In the genomic region with DNA sequence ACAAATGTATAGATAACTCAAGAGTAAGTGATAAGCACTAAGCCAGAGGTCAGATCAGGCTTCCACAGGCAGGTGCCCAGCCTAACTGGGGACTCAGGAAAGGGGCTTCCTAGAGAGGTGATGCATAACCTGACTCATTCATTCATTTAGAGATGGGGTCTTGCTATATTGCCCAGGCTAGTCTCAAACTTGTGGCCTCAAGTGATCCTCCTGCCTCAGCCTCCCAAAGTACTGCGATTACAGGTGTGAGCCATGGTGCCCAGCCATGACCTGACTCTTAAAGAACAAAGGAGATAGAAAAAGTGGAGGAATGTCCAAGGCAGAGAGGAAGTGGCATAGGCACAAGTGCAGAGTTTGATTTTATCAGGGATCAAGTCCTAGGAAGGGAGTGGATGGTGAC, we compare ENCODE assay signal across 27 cellular contexts. TPM values are rescaled to one million over a fixed set of nuclear protein-coding genes. Genes with fewer than 3 reads are reported as not detected.
DNase-seq lines count a peak whose midpoint lies in the region; ATAC-seq, FAIRE-seq and TF ChIP-seq lines count a peak whose summit lies in the region.
"Had no signal": no experiment of that assay in that cellular context is flagged by ENCODE, and none has a peak within 500 bp of the region (broad histone marks: within the 10 kb centered on the region; RNA-seq: fewer than 3 reads in every experiment).

No MANE protein-coding gene starts in this region.

- no TSS peak for BruUV-seq in K562 (replicated peaks; lab: Mats Ljungman, UMichigan)

- H3K27me3 Mint-ChIP-seq in T-helper 2 cell treated with Interferon-gamma antibody and Interleukin-4, amounts not matched to agents 5 μg/mL and 100 μg/mL, for 36 hours (ENCODE audit: low read depth), result no peaks in the 10 kb centered on the region
- H3K27me3 Mint-ChIP-seq in naive thymus-derived CD8-positive, alpha-beta T cell, result no peaks in the 10 kb centered on the region

- no peaks in the 10 kb centered on the region for H3K9me1 ChIP-seq in K562 (ENCODE audit: control insufficient read depth, insufficient read depth, low read length)

- H3K27ac ChIP-seq in K562 (ENCODE audit: extremely low read depth, low read depth, low read length), result no peak overlapping the region
- no peak overlapping the region for H3K27ac ChIP-seq in gastrocnemius medialis
- H3K27ac ChIP-seq: 22Rv1; BLaER1 treated with 17β-estradiol and CSF1 and Interleukin-3, amounts not matched to agents 10 nM and 100 nM; KMS-11 had no signal

- H3K9me3 Mint-ChIP-seq in T-helper 2 cell treated with Interferon-gamma antibody and Interleukin-4, amounts not matched to agents 5 μg/mL and 100 μg/mL, for 36 hours, result no peaks in the 10 kb centered on the region
- H3K9me3 Mint-ChIP-seq in activated naive CD4-positive, alpha-beta T cell treated with anti-CD3 and anti-CD28 coated beads, Interleukin-2, amount 50 U/mL, for 72 hours, result no peaks in the 10 kb centered on the region
- H3K9me3 Mint-ChIP-seq in naive thymus-derived CD8-positive, alpha-beta T cell, result no peaks in the 10 kb centered on the region

- H3K36me3 ChIP-seq in K562 (ENCODE audit: control insufficient read depth, insufficient read depth, low read length) (no peaks in the 10 kb centered on the region; the same call in 2 of the 3 replicates), gastrocnemius medialis (peaks cover 0 to 18% of the 10 kb centered on the region in 2 donors)

- POLR2A ChIA-PET in K562 (lab: Yijun Ruan, JAX), result no interaction called here
- POLR2A ChIA-PET in naive thymus-derived CD8-positive, alpha-beta T cell (lab: Charles Lee), result no interaction called here

- 6% methylated on average over 1 of the region's 1 CpG for WGBS in K562 (ENCODE audit: insufficient coverage, low coverage, missing lambda C conversion rate)

- no peak for DNase-seq in T-helper 2 cell treated with Interferon-gamma antibody and Interleukin-4, amounts not matched to agents 5 μg/mL and 100 μg/mL, for 36 hours (ENCODE audit: low spot score)
- DNase-seq in T-helper 2 cell (no peak), K562 (ENCODE audit: extremely low read depth in 1 of 4, low spot score in 3 of 4) (no peak), gastrocnemius medialis (no peak), posterior cingulate gyrus (no peak)
- DNase-seq in activated naive CD4-positive, alpha-beta T cell treated with anti-CD3 and anti-CD28 coated beads, Interleukin-2, amount 50 U/mL, for 72 hours (ENCODE audit: low spot score in 2 of 2), result no peak
- no peak for DNase-seq in activated naive CD4-positive, alpha-beta T cell treated with anti-CD3 and anti-CD28 coated beads, Interleukin-2, amount 50 U/mL, for 16 hours
- no peak for DNase-seq in naive thymus-derived CD8-positive, alpha-beta T cell
- DNase-seq: ACHN, DMS53, GF-D8, GOT3, HCEC 1CT, NCI-H1092 treated with DMSO at 0.1 percent for 48 hours, NCI-H1436 treated with DMSO at 0.1 percent for 48 hours, NCI-H1930, NCI-H226, NCI-H524 treated with DMSO at 0.1 percent for 48 hours, NCI-H82 had no signal

- CTCF ChIA-PET in K562 (lab: Yijun Ruan, JAX; ENCODE audit: low intra/inter-chr PET ratio), result no interaction called here

- no peak for TF ChIP-seq EP300 in K562 (IDR thresholded peaks at IDR 0.05; ENCODE audit: low read length)

- peaks cover 36% of the 10 kb centered on the region for H3K36me3 Mint-ChIP-seq in T-helper 2 cell treated with Interferon-gamma antibody and Interleukin-4, amounts not matched to agents 5 μg/mL and 100 μg/mL, for 36 hours (ENCODE audit: low read depth)
- H3K36me3 Mint-ChIP-seq in activated naive CD4-positive, alpha-beta T cell treated with anti-CD3 and anti-CD28 coated beads, Interleukin-2, amount 50 U/mL, for 72 hours, result peaks cover 28 to 41% of the 10 kb centered on the region in 2 donors
- H3K36me3 Mint-ChIP-seq in naive thymus-derived CD8-positive, alpha-beta T cell, result peaks cover 0 to 84% (median 8%) of the 10 kb centered on the region in 3 donors

- no peak overlapping the region for H3K4me3 ChIP-seq in K562
- no peak overlapping the region for H3K4me3 ChIP-seq in gastrocnemius medialis
- H3K4me3 ChIP-seq: BLaER1 treated with 17β-estradiol and CSF1 and Interleukin-3, amounts not matched to agents 10 nM and 100 nM had no signal

- no peak for TF ChIP-seq RAD21 in K562 (CRISPR knock-in tag; conservative IDR thresholded peaks at IDR 0.05 in 1 of 2, IDR thresholded peaks at IDR 0.05 in 1 of 2)

- in situ Hi-C loops in K562 (cut with MboI) (loop anchor here (5.0 kb wide), 1 partner anchor 541 kb away; no protein-coding TSS in a partner anchor), gastrocnemius medialis (cut with MboI; ENCODE audit: low sequenced_read_pairs in 4 of 4) (loop anchor here in 3 of 4 donors (5.0 to 10.0 kb wide), 2 partner anchors 459 to 546 kb away; no protein-coding TSS in a partner anchor)

- peaks cover 7 to 8% of the 10 kb centered on the region in 2 experiments; a peak in 3 of 5 replicates for H3K4me1 ChIP-seq in K562 (replicated peaks in 1 of 2; ENCODE audit: control insufficient read depth in 2 of 2, insufficient read depth in 2 of 2, low read length in 2 of 2)
- H3K4me1 ChIP-seq in gastrocnemius medialis, result peaks cover 10 to 11% of the 10 kb centered on the region in 2 donors
- H3K4me1 ChIP-seq: BLaER1 treated with 17β-estradiol and CSF1 and Interleukin-3, amounts not matched to agents 10 nM and 100 nM had no signal

- no peak for ATAC-seq in activated naive CD4-positive, alpha-beta T cell treated with anti-CD3 and anti-CD28 coated beads, Interleukin-2, amount 50 U/mL, for 72 hours
- ATAC-seq in K562 (no peak), gastrocnemius medialis (no peak)
- ATAC-seq in naive thymus-derived CD8-positive, alpha-beta T cell, result no peak

- peak; percentile 19 for FAIRE-seq in K562 (lab: Jason Lieb, UNC)
- FAIRE-seq: D721Med, GM19239, HTR-8/SVneo, RCC 7860 had no signal

- no peaks in the 10 kb centered on the region for H4K20me1 ChIP-seq in K562 (replicated peaks; ENCODE audit: control insufficient read depth, insufficient read depth, low read length)

- H3K4me3 Mint-ChIP-seq in T-helper 2 cell treated with Interferon-gamma antibody and Interleukin-4, amounts not matched to agents 5 μg/mL and 100 μg/mL, for 36 hours, result no peak overlapping the region
- no peak overlapping the region for H3K4me3 Mint-ChIP-seq in naive thymus-derived CD8-positive, alpha-beta T cell

- TF ChIP-seq CTCF in K562 (IDR thresholded peaks at IDR 0.05 in 2 of 3, conservative IDR thresholded peaks at IDR 0.05 in 1 of 3; ENCODE audit: insufficient read depth in 2 of 3, low read depth in 1 of 3, low read length in 3 of 3) (no peak), gastrocnemius medialis (IDR thresholded peaks at IDR 0.05 in 4 of 5, conservative IDR thresholded peaks at IDR 0.05 in 1 of 5) (no peak)

- H3K9ac ChIP-seq in K562 (ENCODE audit: insufficient read depth in 1 of 2, low read depth in 2 of 2, low read length in 2 of 2), result no peak overlapping the region
- H3K9ac ChIP-seq: BLaER1 treated with 17β-estradiol and CSF1 and Interleukin-3, amounts not matched to agents 10 nM and 100 nM; KMS-11 had no signal

- TF ChIP-seq POLR2A in K562 (conservative IDR thresholded peaks at IDR 0.05), result no peak
- no peak for TF ChIP-seq POLR2A in gastrocnemius medialis (IDR thresholded peaks at IDR 0.05)

- H3K27me3 ChIP-seq in K562 (ENCODE audit: control insufficient read depth in 2 of 2, insufficient read depth in 2 of 2, low read length in 2 of 2) (peaks cover 0 to 6% of the 10 kb centered on the region in 2 experiments; a peak in 1 of 5 replicates), gastrocnemius medialis (no peaks in the 10 kb centered on the region)
- H3K27me3 ChIP-seq: BLaER1 treated with 17β-estradiol and CSF1 and Interleukin-3, amounts not matched to agents 10 nM and 100 nM had no signal

- peaks cover 7% of the 10 kb centered on the region for H3K4me1 Mint-ChIP-seq in T-helper 2 cell treated with Interferon-gamma antibody and Interleukin-4, amounts not matched to agents 5 μg/mL and 100 μg/mL, for 36 hours (ENCODE audit: low read depth)
- H3K4me1 Mint-ChIP-seq in naive thymus-derived CD8-positive, alpha-beta T cell, result peaks cover 3 to 31% (median 15%) of the 10 kb centered on the region in 4 donors

- no peak overlapping the region for H2AFZ ChIP-seq in K562 (ENCODE audit: low read depth, low read length)

- no peak overlapping the region for H3K4me2 ChIP-seq in K562 (ENCODE audit: insufficient read depth, low read length)
- H3K4me2 ChIP-seq: BLaER1 treated with 17β-estradiol and CSF1 and Interleukin-3, amounts not matched to agents 10 nM and 100 nM; KMS-11 had no signal

- H3K27ac Mint-ChIP-seq in T-helper 2 cell treated with Interferon-gamma antibody and Interleukin-4, amounts not matched to agents 5 μg/mL and 100 μg/mL, for 36 hours, result peak overlapping the region; percentile 26
- peak overlapping the region; percentile 37 to 48 for H3K27ac Mint-ChIP-seq in activated naive CD4-positive, alpha-beta T cell treated with anti-CD3 and anti-CD28 coated beads, Interleukin-2, amount 50 U/mL, for 72 hours
- H3K27ac Mint-ChIP-seq in naive thymus-derived CD8-positive, alpha-beta T cell, result peak overlapping the region; percentile 21 to 83 (median 67)

- H3K9me3 ChIP-seq in K562 (replicated peaks; ENCODE audit: control insufficient read depth, insufficient read depth, low read depth, low read length) (no peaks in the 10 kb centered on the region), gastrocnemius medialis (no peaks in the 10 kb centered on the region)
- H3K9me3 ChIP-seq: BLaER1 treated with 17β-estradiol and CSF1 and Interleukin-3, amounts not matched to agents 10 nM and 100 nM had no signal

- intact Hi-C loops in K562 (cut with micrococcal nuclease) (no loop called here), gastrocnemius medialis (cut with DNase I; ENCODE audit: low total_unique reads) (no loop called here), posterior cingulate gyrus (cut with DNase I) (no loop called here)

- H3K79me2 ChIP-seq in K562 (ENCODE audit: control insufficient read depth, insufficient read depth, low read length), result no peaks in the 10 kb centered on the region

RNA-seq across cellular contexts. Expression of a gene that starts 41.9 kb away (rescaled TPM):
- not detected for total RNA-seq in activated naive CD4-positive, alpha-beta T cell treated with anti-CD3 and anti-CD28 coated beads, Interleukin-2, amount 50 U/mL, for 72 hours
- total RNA-seq in K562 (2011; cell fraction: chromatin; rRNA removed; ENCODE audit: low replicate concordance), result not detected in 2 replicates
- total RNA-seq in K562 (2011; cell fraction: nucleolus; rRNA removed), result not detected in 2 replicates
- total RNA-seq in K562 (2011; cell fraction: nucleoplasm; rRNA removed), result not detected in 2 replicates
- total RNA-seq in K562 (2014; rRNA removed) (not detected in 2 replicates), K562 (2014; rRNA removed; fragmentation: Illumina TruSeq; extraction: Trizol) (not detected in 2 replicates), K562 (2015; rRNA removed; fragmentation: Illumina TruSeq; extraction: Trizol) (not detected in 2 replicates), K562 (2021) (not detected in 2 replicates), gastrocnemius medialis (not detected)
- polyA plus RNA-seq in K562 (2011; rRNA removed) (not detected in 2 replicates), K562 (2014; fragmentation: Illumina TruSeq; extraction: Trizol) (not detected in 2 replicates), K562 (2014; fragmentation: Nextera tagmentation; extraction: Ambion mirVana) (not detected), K562 (2014; rRNA removed) (not detected in 2 replicates)
- polyA plus RNA-seq in K562 (2011; cell fraction: cytosol; rRNA removed), result not detected in 2 replicates
- polyA plus RNA-seq in K562 (2011; cell fraction: nucleus; rRNA removed), result not detected in 2 replicates
- polyA plus RNA-seq in K562 (2012), result not detected in 2 replicates
- not detected in 2 replicates for polyA minus RNA-seq in K562 (2011; rRNA and poly(A)+ RNA removed)
- polyA minus RNA-seq in K562 (2011; cell fraction: cytosol; rRNA and poly(A)+ RNA removed), result not detected in 2 replicates
- not detected in 2 replicates for polyA minus RNA-seq in K562 (2011; cell fraction: nucleus; rRNA and poly(A)+ RNA removed)
- total RNA-seq in naive thymus-derived CD8-positive, alpha-beta T cell, result not detected
- polyA plus RNA-seq in naive thymus-derived CD8-positive, alpha-beta T cell, result not detected
- total RNA-seq: OCI-LY7 had no signal
